Comparison of ENCODE assay signal across 9 cellular contexts in the genomic region with DNA sequence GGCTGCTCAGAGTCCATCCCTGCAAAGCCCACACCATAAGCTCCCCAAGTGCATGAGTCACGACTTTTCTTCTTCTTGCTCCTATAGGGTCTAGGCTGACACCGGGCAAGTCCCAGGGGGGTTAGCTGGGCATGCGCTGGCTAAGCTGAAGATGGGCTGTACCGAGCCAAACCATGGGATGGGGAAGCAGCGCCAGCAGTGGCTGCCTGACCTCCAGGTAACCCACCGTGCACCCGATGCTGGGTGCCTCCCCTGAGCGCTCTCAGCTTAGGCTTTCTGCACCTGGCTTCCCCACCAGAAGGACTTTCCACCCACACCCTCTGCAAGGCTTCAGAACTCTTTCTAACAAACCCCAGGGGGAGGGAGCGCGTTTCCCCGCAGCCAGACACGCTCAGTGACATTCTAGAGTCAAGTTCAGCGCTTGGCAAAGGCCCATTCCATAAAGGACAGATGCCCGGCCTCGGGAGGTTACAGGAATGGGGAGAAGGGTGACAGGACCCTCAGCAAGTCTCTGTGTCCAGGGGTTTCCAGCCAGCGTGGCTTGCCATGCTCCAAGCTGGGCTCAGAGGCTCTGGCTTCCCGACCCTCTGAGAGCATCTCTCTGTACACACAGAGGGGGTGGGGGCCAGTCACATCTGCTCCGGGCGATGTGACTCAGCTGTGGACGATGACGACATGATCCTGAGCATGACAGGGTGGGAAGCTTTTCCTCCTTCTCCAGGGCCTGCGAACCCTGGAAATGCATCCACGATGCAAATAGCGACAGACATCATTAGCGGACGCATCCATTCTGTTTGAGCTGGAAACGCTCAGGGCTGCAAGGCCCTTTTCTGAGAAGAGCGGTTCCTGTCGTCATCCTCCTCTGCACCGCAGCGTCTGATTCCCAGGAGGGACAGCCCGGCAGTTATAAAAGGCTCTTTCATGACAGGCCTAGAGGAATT.
DNase-seq lines count a peak whose midpoint lies in the region; ATAC-seq and TF ChIP-seq lines count a peak whose summit lies in the region.
"Had no signal": no experiment of that assay in that cellular context is flagged by ENCODE, and none has a peak within 500 bp of the region (broad histone marks: within the 10 kb centered on the region; RNA-seq: fewer than 3 reads in every experiment).

No MANE protein-coding gene starts in this region.

- H3K4me3 ChIP-seq in right atrium auricular region (no peak overlapping the region), right cardiac atrium (ENCODE audit: low read length) (no peak overlapping the region)

- peak; percentile 56 for DNase-seq in Right ventricle myocardium inferior (ENCODE audit: missing footprints)
- no peak for DNase-seq in right atrium auricular region (ENCODE audit: low spot score)
- peak; percentile 83 for DNase-seq in SHP77 (lab: John Stamatoyannopoulos, UW)
- peak; percentile 51 to 57 (median 57) for DNase-seq in right cardiac atrium
- no peak for DNase-seq in AML-193 (lab: John Stamatoyannopoulos, UW)
- DNase-seq: activated CD4-positive, alpha-beta T cell treated with anti-CD3 and anti-CD28 coated beads, Interleukin-2, amount 10 ng/mL, durations not matched to agents 7 days and 5 days had no signal

- ATAC-seq in Right ventricle myocardium inferior (peak; percentile 45), right cardiac atrium (peak in 1 of 2 donors; percentile 62), HG03521 (IDR thresholded peaks at IDR 0.05; ENCODE audit: unreplicated experiment) (no peak), HG02973 (IDR thresholded peaks at IDR 0.05; ENCODE audit: unreplicated experiment) (no peak), GM18511 (IDR thresholded peaks at IDR 0.05; ENCODE audit: unreplicated experiment) (no peak)

- H3K4me1 ChIP-seq in right atrium auricular region (peaks cover 0 to 14% of the 10 kb centered on the region in 2 donors), right cardiac atrium (ENCODE audit: control insufficient read depth, insufficient read depth, low read length) (no peaks in the 10 kb centered on the region)

- H3K27me3 ChIP-seq in right atrium auricular region (no peaks in the 10 kb centered on the region), right cardiac atrium (ENCODE audit: control insufficient read depth, insufficient read depth) (no peaks in the 10 kb centered on the region)

- intact Hi-C loops in Right ventricle myocardium inferior (cut with DNase I) = no loop called here
- intact Hi-C loops in right cardiac atrium (cut with DNase I) = loop anchor here in 1 of 4 donors (10.0 kb wide), 1 partner anchor 336 kb away; a partner anchor contains a TSS

- H3K36me3 ChIP-seq in right atrium auricular region = no peaks in the 10 kb centered on the region

- WGBS in right cardiac atrium = 51% methylated on average over 32 of the region's 32 CpGs

- H3K9me3 ChIP-seq in right atrium auricular region (peaks cover 0 to 13% of the 10 kb centered on the region in 2 donors), right cardiac atrium (ENCODE audit: control insufficient read depth, low read length) (no peaks in the 10 kb centered on the region)

- TF ChIP-seq CTCF in right atrium auricular region (IDR thresholded peaks at IDR 0.05) = no peak

- H3K27ac ChIP-seq in right atrium auricular region = no peak overlapping the region
- H3K27ac ChIP-seq in right cardiac atrium (ENCODE audit: low read length) = no peak overlapping the region

Comparison
In these comparisons a context has a peak if more than half of its experiments do, and no peak if none do; other contexts are left out.
1. DNase-seq: peak in Right ventricle myocardium inferior (single experiment), SHP77 (2 of 2) and right cardiac atrium (3 of 3); none in right atrium auricular region (single experiment) and AML-193 (0 of 2).